Comparison of ENCODE assay signal across 15 cellular contexts in the genomic region with DNA sequence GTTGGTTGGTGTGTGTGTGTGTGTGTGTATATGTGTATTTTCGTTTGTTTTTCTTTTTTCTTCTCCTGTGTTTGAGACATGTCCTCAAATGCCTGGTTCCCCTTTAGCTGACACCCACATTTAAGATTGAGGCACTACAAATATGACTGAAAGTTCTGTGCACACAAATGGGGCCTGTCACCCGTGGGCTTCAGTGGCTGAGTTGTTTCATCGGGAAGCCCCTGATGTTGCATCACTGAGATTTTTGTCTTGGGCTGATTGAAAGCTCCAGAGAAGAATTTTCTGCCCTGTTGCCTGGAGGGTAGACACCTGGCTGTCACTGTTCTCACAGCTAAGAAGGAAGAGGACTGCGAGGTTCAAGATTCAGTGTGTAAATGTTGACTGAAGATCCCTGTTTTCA.
A peak's percentile ranks its signal among the peaks of the same experiment; 100 is the strongest.
DNase-seq lines count a peak whose midpoint lies in the region; ATAC-seq lines count a peak whose summit lies in the region.
"Had no signal": no experiment of that assay in that cellular context is flagged by ENCODE, and none has a peak within 500 bp of the region (broad histone marks: within the 10 kb centered on the region; RNA-seq: fewer than 3 reads in every experiment).

No MANE protein-coding gene starts in this region.

- H3K36me3 Mint-ChIP-seq in naive B cell: peaks cover 8 to 31% of the 10 kb centered on the region in 2 donors
- H3K36me3 Mint-ChIP-seq: natural killer cell had no signal

- peak overlapping the region; percentile 86 to 97 (median 94) for H3K27ac Mint-ChIP-seq in naive B cell
- H3K27ac Mint-ChIP-seq: activated T-cell treated with anti-CD3 and anti-CD28 coated beads, Interleukin-2, amount 50 U/mL, for 72 hours; natural killer cell had no signal

- H3K9me3 Mint-ChIP-seq in naive B cell: peaks cover 6 to 44% (median 27%) of the 10 kb centered on the region in 7 donors
- H3K9me3 Mint-ChIP-seq: natural killer cell had no signal

- no peaks in the 10 kb centered on the region for H3K27me3 Mint-ChIP-seq in naive B cell

- H3K4me1 Mint-ChIP-seq in naive B cell: peaks cover 34 to 82% (median 78%) of the 10 kb centered on the region in 3 donors

- peak overlapping the region; percentile 65 to 92 (median 82) for H3K4me3 Mint-ChIP-seq in naive B cell
- H3K4me3 Mint-ChIP-seq: natural killer cell had no signal

- DNase-seq in naive B cell (peak; percentile 53), NCI-H345 (lab: John Stamatoyannopoulos, UW) (no peak), activated T-cell treated with anti-CD3 and anti-CD28 coated beads for 4 hours (no peak), T-helper 1 cell (no peak)
- DNase-seq: amygdala, KG1, lower lobe of right lung, natural killer cell, NCI-H2227 treated with DMSO at 0.1 percent for 48 hours, substantia nigra had no signal

- ATAC-seq in GM18517 (IDR thresholded peaks at IDR 0.05; ENCODE audit: unreplicated experiment) (peak; percentile 67), GM21515 (IDR thresholded peaks at IDR 0.05; ENCODE audit: unreplicated experiment) (peak; percentile 79), HG03159 (IDR thresholded peaks at IDR 0.05; ENCODE audit: unreplicated experiment) (peak; percentile 59), naive B cell (ENCODE audit: low read depth in 2 of 2) (peak; percentile 65 to 72)
- ATAC-seq: activated T-cell treated with anti-CD3 and anti-CD28 coated beads, Interleukin-2, amount 50 U/mL, for 72 hours; gastroesophageal sphincter; lower lobe of right lung; natural killer cell had no signal
